Comparison of ENCODE assay signal across 14 cellular contexts in the genomic region with DNA sequence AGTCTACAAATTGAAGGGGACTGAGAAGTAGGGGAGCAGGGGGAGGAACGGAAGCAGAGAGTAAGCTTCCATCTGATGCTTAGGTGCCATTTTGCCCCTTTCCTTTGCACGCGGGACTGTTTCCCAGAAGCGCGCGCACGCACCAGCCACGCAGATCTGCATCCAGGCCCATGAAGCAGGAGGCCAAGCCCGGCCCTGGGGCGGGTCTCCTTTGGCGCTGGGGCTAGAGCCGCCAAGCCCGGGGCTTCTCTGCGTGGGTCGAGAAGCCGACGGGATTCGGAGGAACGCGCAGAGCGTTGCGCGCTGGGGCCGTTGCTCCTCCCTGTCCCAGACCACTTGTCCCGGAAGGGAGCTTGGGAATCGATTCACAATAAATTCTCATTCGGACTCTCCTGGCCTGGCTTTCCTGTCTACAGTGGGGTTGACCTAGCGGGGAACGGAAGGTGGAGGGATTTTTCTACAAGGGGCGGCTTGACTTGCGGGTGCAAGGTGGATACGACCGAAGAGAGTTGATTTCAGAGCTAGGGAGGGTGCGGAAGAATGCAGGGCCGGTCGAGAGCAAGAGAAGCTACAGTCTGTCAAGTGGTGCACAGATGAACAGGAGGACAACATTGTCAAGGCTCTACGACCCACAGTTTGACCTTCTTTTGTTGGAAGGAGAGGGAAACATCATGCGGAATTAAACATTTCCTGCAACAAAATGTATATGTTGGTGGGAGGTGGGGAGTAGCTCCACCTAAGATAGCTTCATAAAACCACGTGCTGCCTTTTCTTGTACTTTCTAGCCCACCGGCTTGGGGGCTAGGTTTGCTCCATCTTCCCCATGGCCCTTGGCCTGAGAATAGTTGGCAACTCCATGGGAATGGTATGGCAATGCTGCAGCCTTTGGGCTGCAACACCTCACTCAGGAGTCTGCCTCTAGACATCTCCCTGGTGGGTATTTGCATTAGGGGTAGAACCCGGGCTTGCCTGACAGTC. TPM values are rescaled to one million over a fixed set of nuclear protein-coding genes. Genes with fewer than 3 reads are reported as not detected.
A peak's percentile ranks its signal among the peaks of the same experiment; 100 is the strongest.
DNase-seq lines count a peak whose midpoint lies in the region; FAIRE-seq and TF ChIP-seq lines count a peak whose summit lies in the region.
"Had no signal": no experiment of that assay in that cellular context is flagged by ENCODE, and none has a peak within 500 bp of the region (broad histone marks: within the 10 kb centered on the region; RNA-seq: fewer than 3 reads in every experiment).

No MANE protein-coding gene starts in this region.

- DNase-seq in endodermal cell (peak; percentile 66), mesothelial cell of epicardium (ENCODE audit: low spot score in 2 of 2, unreplicated experiment in 2 of 2) (no peak), urothelium cell line (ENCODE audit: low spot score) (no peak), thyroid gland (no peak), NCI-H2029 (lab: John Stamatoyannopoulos, UW) (no peak), glutamatergic neuron (no peak)
- DNase-seq: CD8-positive, alpha-beta T cell; HCEC 1CT; KBM-7; NCI-H1092; NCI-H774; SIG-M5 had no signal

- intact Hi-C loops in thyroid gland (cut with DNase I) = no loop called here

- H3K27me3 ChIP-seq in endodermal cell (ENCODE audit: control insufficient read depth, insufficient read depth, low read length, poor library complexity, severe bottlenecking) (peaks cover 100% of the 10 kb centered on the region), thyroid gland (peaks cover 82% of the 10 kb centered on the region)

- no peak overlapping the region for H3K9ac ChIP-seq in endodermal cell (ENCODE audit: extremely low read depth, low read length, poor library complexity, severe bottlenecking)

- TF ChIP-seq POLR2A in thyroid gland (IDR thresholded peaks at IDR 0.05) = no peak

- H3K4me3 Mint-ChIP-seq in IgD-negative memory B cell (peak overlapping the region in 1 of 4 donors; percentile 64), endodermal cell (no peak overlapping the region), mesothelial cell of epicardium (peak overlapping the region; percentile 36), glutamatergic neuron (ENCODE audit: unreplicated experiment) (no peak overlapping the region)
- H3K4me3 Mint-ChIP-seq: CD8-positive, alpha-beta T cell had no signal

- H3K4me3 ChIP-seq in endodermal cell (ENCODE audit: low read length) = no peak overlapping the region
- H3K4me3 ChIP-seq in thyroid gland (replicated peaks in 1 of 3) = no peak overlapping the region

- H3K27ac ChIP-seq in endodermal cell (ENCODE audit: low read depth, low read length) (peak overlapping the region; percentile 6), thyroid gland (no peak overlapping the region)

- 8 to 15% methylated on average over 13 to 41 of the region's 41 CpGs for WGBS in endodermal cell (ENCODE audit: insufficient coverage in 1 of 2, insufficient read length in 1 of 2), 2 experiments
- 18 to 22% methylated on average over 20 to 40 of the region's 41 CpGs for WGBS in thyroid gland, 2 donors

- FAIRE-seq in urothelium cell line (lab: Jason Lieb, UNC) = peak; percentile 65

- H3K27me3 Mint-ChIP-seq in IgD-negative memory B cell (peaks cover 75% of the 10 kb centered on the region), endodermal cell (ENCODE audit: insufficient read depth) (peaks cover 99% of the 10 kb centered on the region), mesothelial cell of epicardium (ENCODE audit: low read depth) (peaks cover 76% of the 10 kb centered on the region), glutamatergic neuron (ENCODE audit: unreplicated experiment) (peaks cover 46% of the 10 kb centered on the region)

- H3K9me3 Mint-ChIP-seq in IgD-negative memory B cell (peaks cover 0 to under 1% (median 0%) of the 10 kb centered on the region in 3 donors), endodermal cell (no peaks in the 10 kb centered on the region), mesothelial cell of epicardium (no peaks in the 10 kb centered on the region), glutamatergic neuron (ENCODE audit: unreplicated experiment) (peaks cover 16% of the 10 kb centered on the region)
- H3K9me3 Mint-ChIP-seq: CD8-positive, alpha-beta T cell had no signal

- no peak for TF ChIP-seq CTCF in endodermal cell (conservative IDR thresholded peaks at IDR 0.05)
- TF ChIP-seq CTCF in mesothelial cell of epicardium (IDR thresholded peaks at IDR 0.05; ENCODE audit: unreplicated experiment) = no peak
- TF ChIP-seq CTCF in thyroid gland (IDR thresholded peaks at IDR 0.05) = no peak
- TF ChIP-seq CTCF in glutamatergic neuron (IDR thresholded peaks at IDR 0.05; ENCODE audit: partially characterized antibody, unreplicated experiment) = no peak

- H3K9me3 ChIP-seq in endodermal cell (ENCODE audit: control insufficient read depth, low read length) (peaks cover 8% of the 10 kb centered on the region), thyroid gland (no peaks in the 10 kb centered on the region)

- H3K4me1 Mint-ChIP-seq in IgD-negative memory B cell (peaks cover 6 to 12% (median 8%) of the 10 kb centered on the region in 3 donors), endodermal cell (peaks cover 4% of the 10 kb centered on the region), mesothelial cell of epicardium (peaks cover 64% of the 10 kb centered on the region), glutamatergic neuron (ENCODE audit: low read depth, unreplicated experiment) (peaks cover 3% of the 10 kb centered on the region)

- H3K36me3 Mint-ChIP-seq in IgD-negative memory B cell = peaks cover 1% of the 10 kb centered on the region
- H3K36me3 Mint-ChIP-seq in endodermal cell (ENCODE audit: low read depth) = no peaks in the 10 kb centered on the region
- peaks cover 18% of the 10 kb centered on the region for H3K36me3 Mint-ChIP-seq in mesothelial cell of epicardium
- H3K36me3 Mint-ChIP-seq in glutamatergic neuron (ENCODE audit: unreplicated experiment) = no peaks in the 10 kb centered on the region
- H3K36me3 Mint-ChIP-seq: CD8-positive, alpha-beta T cell had no signal

- H3K36me3 ChIP-seq in endodermal cell (ENCODE audit: control insufficient read depth, insufficient read depth, low read length) = no peaks in the 10 kb centered on the region
- H3K36me3 ChIP-seq in thyroid gland = no peaks in the 10 kb centered on the region

- peaks cover 2% of the 10 kb centered on the region for H3K4me1 ChIP-seq in endodermal cell (ENCODE audit: control insufficient read depth, insufficient read depth, low read length)
- H3K4me1 ChIP-seq in thyroid gland = peaks cover 10 to 20% of the 10 kb centered on the region in 2 donors

- H3K27ac Mint-ChIP-seq in IgD-negative memory B cell (peak overlapping the region in 2 of 3 donors; percentile 66 to 71), endodermal cell (no peak overlapping the region), mesothelial cell of epicardium (peak overlapping the region; percentile 30), glutamatergic neuron (ENCODE audit: unreplicated experiment) (no peak overlapping the region)
- H3K27ac Mint-ChIP-seq: CD8-positive, alpha-beta T cell had no signal

RNA-seq across cellular contexts. Expression of a gene that starts 4.5 kb away (rescaled TPM):
- polyA plus RNA-seq in IgD-negative memory B cell = not detected
- not detected for total RNA-seq in endodermal cell
- polyA plus RNA-seq in endodermal cell (2013, experiment 1 of 2) = 45.1 TPM
- polyA plus RNA-seq in endodermal cell (2013, experiment 2 of 2) = 30.1 TPM
- 33.8 to 35.4 TPM (median 34.4 TPM) in 3 replicates for total RNA-seq in mesothelial cell of epicardium
- total RNA-seq in thyroid gland = not detected
- total RNA-seq in glutamatergic neuron (ENCODE audit: unreplicated experiment) = not detected
- total RNA-seq: CD8-positive, alpha-beta T cell had no signal
- polyA plus RNA-seq: BJ had no signal

RNA-seq across cellular contexts. Expression of a gene that starts 6.6 kb away (rescaled TPM):
- polyA plus RNA-seq in IgD-negative memory B cell = not detected
- total RNA-seq in endodermal cell (not detected), mesothelial cell of epicardium (75.7 to 82.4 TPM (median 78.8 TPM) in 3 replicates), thyroid gland (1 to 10 TPM in 1 of 4 donors, not detected in 3; 1.4 TPM), glutamatergic neuron (ENCODE audit: unreplicated experiment) (not detected)
- 10.3 TPM for polyA plus RNA-seq in endodermal cell (2013, experiment 1 of 2)
- 7.2 TPM for polyA plus RNA-seq in endodermal cell (2013, experiment 2 of 2)
- total RNA-seq: CD8-positive, alpha-beta T cell had no signal
- polyA plus RNA-seq: BJ had no signal

RNA-seq across cellular contexts. Expression of a gene that starts 10.9 kb away (rescaled TPM):
- polyA plus RNA-seq in IgD-negative memory B cell = not detected
- total RNA-seq in endodermal cell (not detected), mesothelial cell of epicardium (18.6 to 20.3 TPM (median 19.5 TPM) in 3 replicates), thyroid gland (1 to 10 TPM in 3 of 4 donors, not detected in 1; 1.0 to 2.8 (median 1.3) TPM), glutamatergic neuron (ENCODE audit: unreplicated experiment) (0.64 TPM)
- polyA plus RNA-seq in endodermal cell (2013, experiment 1 of 2) = 5.6 TPM
- 6.0 TPM for polyA plus RNA-seq in endodermal cell (2013, experiment 2 of 2)
- polyA plus RNA-seq: BJ had no signal

RNA-seq across cellular contexts. Expression of a gene that starts 16.9 kb away (rescaled TPM):
- not detected for polyA plus RNA-seq in IgD-negative memory B cell
- total RNA-seq in endodermal cell = not detected
- polyA plus RNA-seq in endodermal cell (2013, experiment 1 of 2) = 14.4 TPM
- polyA plus RNA-seq in endodermal cell (2013, experiment 2 of 2) = 10.0 TPM
- total RNA-seq in mesothelial cell of epicardium = 56.4 to 63.1 TPM (median 59.7 TPM) in 3 replicates
- 1 to 10 TPM in 2 of 4 donors, under 1 TPM in 2; 0.54 to 4.2 (median 1.3) TPM for total RNA-seq in thyroid gland
- total RNA-seq in glutamatergic neuron (ENCODE audit: unreplicated experiment) = not detected
- polyA plus RNA-seq: BJ had no signal

RNA-seq across cellular contexts. Expression of a gene that starts 28.1 kb away (rescaled TPM):
- polyA plus RNA-seq in IgD-negative memory B cell = not detected
- total RNA-seq in endodermal cell = not detected
- polyA plus RNA-seq in endodermal cell (2013, experiment 1 of 2) = 5.3 TPM
- polyA plus RNA-seq in endodermal cell (2013, experiment 2 of 2) = 2.5 TPM
- total RNA-seq in mesothelial cell of epicardium = 28.6 to 32.4 TPM (median 31.1 TPM) in 3 replicates
- total RNA-seq in thyroid gland = 1 to 10 TPM in 1 of 4 donors, under 1 TPM in 2, not detected in 1; 0.11 to 1.6 (median 0.49) TPM
- not detected for total RNA-seq in glutamatergic neuron (ENCODE audit: unreplicated experiment)
- total RNA-seq: CD8-positive, alpha-beta T cell had no signal
- polyA plus RNA-seq: BJ had no signal

Comparison
In these comparisons a context has a peak if more than half of its experiments do, and no peak if none do; other contexts are left out.
1. H3K27ac Mint-ChIP-seq: peak in IgD-negative memory B cell (2 of 3) and mesothelial cell of epicardium (single experiment); none in endodermal cell (single experiment) and glutamatergic neuron (single experiment).
2. RNA of a gene that starts 4.5 kb away (total RNA-seq): 33.8 to 35.4 TPM in mesothelial cell of epicardium; not detected in endodermal cell, not detected in thyroid gland and not detected in glutamatergic neuron (single experiment); every median in the first group is over 10 times any median in the second.
3. RNA of a gene that starts 6.6 kb away (total RNA-seq): 75.7 to 82.4 TPM in mesothelial cell of epicardium; not detected in endodermal cell, 1.4 TPM in thyroid gland and not detected in glutamatergic neuron (single experiment); every median in the first group is over 10 times any median in the second.